Comparison of ENCODE assay signal across 15 cellular contexts in the genomic region with DNA sequence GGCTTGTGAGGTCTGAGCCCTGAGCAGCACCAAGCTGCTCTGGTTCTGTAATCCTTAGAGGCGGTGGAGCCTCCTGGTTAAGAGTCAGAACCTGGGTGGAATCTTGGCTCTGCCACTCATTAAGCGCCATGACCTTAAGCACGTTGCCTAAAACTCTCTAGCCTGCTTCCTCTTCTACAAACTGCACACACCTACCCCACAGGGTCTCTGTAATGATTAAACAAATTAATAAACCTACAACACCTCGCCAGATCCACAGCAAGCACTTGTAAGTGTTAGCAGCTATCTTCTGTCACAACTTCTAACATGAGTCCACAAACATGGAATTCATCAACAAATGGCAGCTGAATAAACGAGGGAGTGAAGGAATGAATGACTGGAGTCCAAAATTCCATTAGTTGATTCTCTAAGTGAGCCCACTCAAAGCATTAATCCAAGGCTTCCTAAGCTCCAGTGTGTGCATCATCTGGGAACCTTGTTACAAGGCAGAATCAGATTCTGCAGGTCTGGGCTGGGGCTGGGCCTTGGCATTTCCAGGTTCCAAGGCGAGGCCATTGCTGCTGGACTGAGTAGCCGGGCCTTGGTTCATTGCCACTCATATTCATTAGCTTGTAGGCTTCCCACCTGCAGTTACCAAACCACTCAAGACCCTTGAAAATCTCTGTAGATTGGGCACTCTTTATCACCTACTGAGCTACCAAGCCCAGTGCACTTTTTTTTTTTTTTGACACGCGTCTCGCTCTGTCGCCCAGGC.
A peak's percentile ranks its signal among the peaks of the same experiment; 100 is the strongest.
DNase-seq lines count a peak whose midpoint lies in the region; ATAC-seq and TF ChIP-seq lines count a peak whose summit lies in the region.
"Had no signal": no experiment of that assay in that cellular context is flagged by ENCODE, and none has a peak within 500 bp of the region (broad histone marks: within the 10 kb centered on the region; RNA-seq: fewer than 3 reads in every experiment).

No MANE protein-coding gene starts in this region.

- ATAC-seq in stimulated activated effector memory CD8-positive, alpha-beta T cell treated with anti-CD3 and anti-CD28 coated beads, Interleukin-12 subunit alpha, Interleukin-12 subunit beta, amount 100 ng/mL, for 72 hours, result no peak

- no peak overlapping the region for H3K4me2 ChIP-seq in mammary epithelial cell (ENCODE audit: insufficient read depth, low read depth, low read length)

- dilution Hi-C loops in mammary epithelial cell (cut with HindIII; ENCODE audit: low sequenced_read_pairs), result no loop called here

- WGBS in mammary epithelial cell (ENCODE audit: low coverage, missing lambda C conversion rate), result 72% methylated on average over 11 of the region's 11 CpGs

- H3K9me3 ChIP-seq in mammary epithelial cell (replicated peaks; ENCODE audit: insufficient read depth, low read length), result no peaks in the 10 kb centered on the region
- H3K9me3 ChIP-seq: stomach had no signal

- H3K79me2 ChIP-seq in mammary epithelial cell (ENCODE audit: insufficient read depth, low read length), result no peaks in the 10 kb centered on the region

- H3K27me3 ChIP-seq in mammary epithelial cell (ENCODE audit: insufficient read depth, low read length), result no peaks in the 10 kb centered on the region
- H3K27me3 ChIP-seq: stomach had no signal

- H4K20me1 ChIP-seq in mammary epithelial cell (ENCODE audit: insufficient read depth, low read length), result no peaks in the 10 kb centered on the region

- H3K27ac ChIP-seq in mammary epithelial cell (ENCODE audit: insufficient read depth, low read depth, low read length), result no peak overlapping the region
- H3K27ac ChIP-seq: coronary artery, stomach had no signal

- H3K9ac ChIP-seq in mammary epithelial cell (ENCODE audit: insufficient read depth, low read length), result no peak overlapping the region

- no peak overlapping the region for H3K4me3 ChIP-seq in mammary epithelial cell (replicated peaks in 1 of 3; ENCODE audit: insufficient read depth in 1 of 3, low read depth in 2 of 3, low read length in 3 of 3)
- H3K4me3 ChIP-seq: coronary artery, stomach had no signal

- in situ Hi-C loops in mammary epithelial cell (cut with MboI; ENCODE audit: low sequenced_read_pairs in 2 of 2), result no loop called here

- H3K4me1 Mint-ChIP-seq in IgD-negative memory B cell, result peaks cover 37 to 57% (median 38%) of the 10 kb centered on the region in 3 donors
- peaks cover 79% of the 10 kb centered on the region for H3K4me1 Mint-ChIP-seq in activated T-helper 2 cell treated with anti-CD3 and anti-CD28 coated beads, Interferon-gamma antibody, Interleukin-2, Interleukin-4, amounts not matched to agents 10 μg/mL and 5 μg/mL and 100 μg/mL, durations not matched to agents 14 hours and 24 hours and 36 hours (ENCODE audit: low read depth)
- peaks cover 82% of the 10 kb centered on the region for H3K4me1 Mint-ChIP-seq in stimulated activated effector memory CD8-positive, alpha-beta T cell treated with anti-CD3 and anti-CD28 coated beads, Interleukin-12 subunit alpha, Interleukin-12 subunit beta, amount 100 ng/mL, for 72 hours

- CTCF ChIA-PET in mammary epithelial cell (lab: Charles Lee; ENCODE audit: low non-redundant PET), result no interaction called here

- H3K36me3 Mint-ChIP-seq in IgD-negative memory B cell, result no peaks in the 10 kb centered on the region
- H3K36me3 Mint-ChIP-seq in activated T-helper 2 cell treated with anti-CD3 and anti-CD28 coated beads, Interferon-gamma antibody, Interleukin-2, Interleukin-4, amounts not matched to agents 10 μg/mL and 5 μg/mL and 100 μg/mL, durations not matched to agents 14 hours and 24 hours and 36 hours (ENCODE audit: low read depth), result peaks cover 3% of the 10 kb centered on the region
- H3K36me3 Mint-ChIP-seq in stimulated activated effector memory CD8-positive, alpha-beta T cell treated with anti-CD3 and anti-CD28 coated beads, Interleukin-12 subunit alpha, Interleukin-12 subunit beta, amount 100 ng/mL, for 72 hours, result peaks cover 8% of the 10 kb centered on the region

- H3K9me3 Mint-ChIP-seq in IgD-negative memory B cell, result no peaks in the 10 kb centered on the region
- no peaks in the 10 kb centered on the region for H3K9me3 Mint-ChIP-seq in activated T-helper 2 cell treated with anti-CD3 and anti-CD28 coated beads, Interferon-gamma antibody, Interleukin-2, Interleukin-4, amounts not matched to agents 10 μg/mL and 5 μg/mL and 100 μg/mL, durations not matched to agents 14 hours and 24 hours and 36 hours
- no peaks in the 10 kb centered on the region for H3K9me3 Mint-ChIP-seq in stimulated activated effector memory CD8-positive, alpha-beta T cell treated with anti-CD3 and anti-CD28 coated beads, Interleukin-12 subunit alpha, Interleukin-12 subunit beta, amount 100 ng/mL, for 72 hours

- DNase-seq in activated effector memory CD4-positive, alpha-beta T cell treated with anti-CD3 and anti-CD28 coated beads, Interleukin-2, amount 50 U/mL, for 16 hours, result peak; percentile 42
- no peak for DNase-seq in activated effector memory CD4-positive, alpha-beta T cell treated with Interleukin-2 at 50 U/mL for 16 hours
- no peak for DNase-seq in activated T-helper 2 cell treated with anti-CD3 and anti-CD28 coated beads, Interferon-gamma antibody, Interleukin-2, Interleukin-4, amounts not matched to agents 10 μg/mL and 5 μg/mL and 100 μg/mL, durations not matched to agents 14 hours and 24 hours and 36 hours (ENCODE audit: low spot score)
- DNase-seq in stimulated activated effector memory CD8-positive, alpha-beta T cell treated with anti-CD3 and anti-CD28 coated beads, Interleukin-12 subunit alpha, Interleukin-12 subunit beta, amount 100 ng/mL, for 72 hours (ENCODE audit: low spot score in 2 of 2), result no peak
- DNase-seq in islet precursor cell (no peak), mammary epithelial cell (no peak), OCI-M2 (lab: John Stamatoyannopoulos, UW; ENCODE audit: unreplicated experiment) (no peak)
- DNase-seq: ACHN, COR-L47, NCI-H1694 treated with DMSO at 0.1 percent for 48 hours, NCI-H446 treated with DMSO at 0.1 percent for 48 hours, SIG-M5, stomach had no signal

- TF ChIP-seq CTCF in mammary epithelial cell (conservative IDR thresholded peaks at IDR 0.05 in 1 of 2, IDR thresholded peaks at IDR 0.05 in 1 of 2; ENCODE audit: extremely low read depth in 1 of 2, insufficient read depth in 1 of 2, low read depth in 1 of 2, low read length in 2 of 2), result no peak

- peaks cover 3% of the 10 kb centered on the region for H3K27me3 Mint-ChIP-seq in IgD-negative memory B cell
- H3K27me3 Mint-ChIP-seq in activated T-helper 2 cell treated with anti-CD3 and anti-CD28 coated beads, Interferon-gamma antibody, Interleukin-2, Interleukin-4, amounts not matched to agents 10 μg/mL and 5 μg/mL and 100 μg/mL, durations not matched to agents 14 hours and 24 hours and 36 hours (ENCODE audit: low read depth), result no peaks in the 10 kb centered on the region

- intact Hi-C loops in activated T-helper 2 cell treated with anti-CD3 and anti-CD28 coated beads, Interferon-gamma antibody, Interleukin-2, Interleukin-4, amounts not matched to agents 10 μg/mL and 5 μg/mL and 100 μg/mL, durations not matched to agents 14 hours and 24 hours and 36 hours (cut with micrococcal nuclease), result loop anchor here (2.0 kb wide), 2 partner anchors 41 to 113 kb away; no protein-coding TSS in a partner anchor
- intact Hi-C loops in mammary epithelial cell (cut with micrococcal nuclease), result no loop called here

- no peaks in the 10 kb centered on the region for H3K36me3 ChIP-seq in mammary epithelial cell (ENCODE audit: insufficient read depth, low read length)
- H3K36me3 ChIP-seq: stomach had no signal

- H3K4me1 ChIP-seq in mammary epithelial cell (ENCODE audit: insufficient read depth, low read length), result no peaks in the 10 kb centered on the region

- H2AFZ ChIP-seq in mammary epithelial cell (ENCODE audit: low read depth, low read length), result no peak overlapping the region

- H3K27ac Mint-ChIP-seq in IgD-negative memory B cell, result peak overlapping the region; percentile 5 to 96 (median 96)
- peak overlapping the region; percentile 33 for H3K27ac Mint-ChIP-seq in activated T-helper 2 cell treated with anti-CD3 and anti-CD28 coated beads, Interferon-gamma antibody, Interleukin-2, Interleukin-4, amounts not matched to agents 10 μg/mL and 5 μg/mL and 100 μg/mL, durations not matched to agents 14 hours and 24 hours and 36 hours
- H3K27ac Mint-ChIP-seq in stimulated activated effector memory CD8-positive, alpha-beta T cell treated with anti-CD3 and anti-CD28 coated beads, Interleukin-12 subunit alpha, Interleukin-12 subunit beta, amount 100 ng/mL, for 72 hours, result peak overlapping the region; percentile 86

- no TSS peak for BruUV-seq in mammary epithelial cell (replicated peaks; lab: Mats Ljungman, UMichigan)

- peak overlapping the region in 2 of 4 donors; percentile 29 to 91 for H3K4me3 Mint-ChIP-seq in IgD-negative memory B cell
- no peak overlapping the region for H3K4me3 Mint-ChIP-seq in activated T-helper 2 cell treated with anti-CD3 and anti-CD28 coated beads, Interferon-gamma antibody, Interleukin-2, Interleukin-4, amounts not matched to agents 10 μg/mL and 5 μg/mL and 100 μg/mL, durations not matched to agents 14 hours and 24 hours and 36 hours (ENCODE audit: low read depth)
- no peak overlapping the region for H3K4me3 Mint-ChIP-seq in stimulated activated effector memory CD8-positive, alpha-beta T cell treated with anti-CD3 and anti-CD28 coated beads, Interleukin-12 subunit alpha, Interleukin-12 subunit beta, amount 100 ng/mL, for 72 hours

Comparison
In these comparisons a context has a peak if more than half of its experiments do, and no peak if none do; other contexts are left out.
1. H3K27ac Mint-ChIP-seq: peak in every context shown above with its lines; median percentile 96 in IgD-negative memory B cell; 86 in stimulated activated effector memory CD8-positive, alpha-beta T cell treated with anti-CD3 and anti-CD28 coated beads, Interleukin-12 subunit alpha, Interleukin-12 subunit beta, amount 100 ng/mL, for 72 hours; 33 in activated T-helper 2 cell treated with anti-CD3 and anti-CD28 coated beads, Interferon-gamma antibody, Interleukin-2, Interleukin-4, amounts not matched to agents 10 μg/mL and 5 μg/mL and 100 μg/mL, durations not matched to agents 14 hours and 24 hours and 36 hours.